ENCODE assay signal across 8 cellular contexts in the genomic region with DNA sequence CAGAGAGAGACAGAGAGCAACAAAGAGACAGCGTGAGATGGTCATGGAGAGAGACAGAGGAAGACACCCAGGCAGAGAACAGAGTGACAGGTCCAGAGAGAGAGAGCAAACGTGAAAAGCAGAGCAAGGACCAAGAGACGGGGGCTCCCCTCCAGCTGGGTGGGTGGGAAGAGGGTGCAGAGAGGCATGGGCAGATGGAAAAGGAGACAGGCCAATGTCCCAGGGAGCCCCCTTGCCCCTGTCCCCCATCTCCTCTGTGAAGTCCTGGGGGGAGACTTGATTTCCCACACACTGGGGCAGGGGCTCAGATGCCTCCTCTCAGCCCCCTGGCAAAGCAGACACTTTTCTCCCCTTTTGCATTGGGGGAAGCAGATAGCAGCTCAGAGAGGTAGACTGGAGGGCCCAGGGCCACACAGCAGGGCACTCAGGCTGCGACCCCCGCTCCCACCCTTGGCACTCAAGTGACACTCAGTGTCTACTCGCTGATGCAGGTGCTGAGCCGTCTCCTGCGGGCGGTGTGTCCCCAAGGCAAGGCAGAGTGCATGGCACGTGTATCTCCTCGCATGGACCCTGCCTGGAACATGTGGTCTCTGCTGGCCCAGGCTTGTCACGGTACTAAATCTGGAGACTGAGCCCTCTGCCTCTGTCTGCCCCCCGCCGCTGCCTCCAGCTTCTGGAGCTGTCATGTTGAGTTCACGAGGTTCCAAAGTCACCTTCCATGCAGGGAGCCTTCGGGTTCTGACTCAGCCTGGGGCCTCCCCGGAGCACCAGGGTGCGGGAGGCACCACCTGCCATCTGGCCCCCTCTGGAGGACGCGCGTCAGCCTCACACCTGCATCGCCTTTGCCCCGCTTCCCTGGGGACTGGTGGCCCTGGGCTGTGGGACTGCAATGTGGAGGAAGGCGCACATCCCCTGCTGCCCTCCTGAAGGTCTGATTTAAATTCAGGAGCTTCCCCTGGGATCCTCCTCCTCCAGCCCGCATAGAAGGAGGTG.
DNase-seq lines count a peak whose midpoint lies in the region; ATAC-seq and TF ChIP-seq lines count a peak whose summit lies in the region.

No MANE protein-coding gene starts in this region.

- POLR2A ChIA-PET in CD4-positive, alpha-beta memory T cell (lab: Charles Lee; ENCODE audit: partially characterized antibody) = no interaction called here

- H3K36me3 ChIP-seq in BLaER1 (no peaks in the 10 kb centered on the region), right lobe of liver (no peaks in the 10 kb centered on the region)
- no peaks in the 10 kb centered on the region for H3K36me3 ChIP-seq in CD4-positive, alpha-beta memory T cell (ENCODE audit: insufficient read depth, low read length)

- peak overlapping the region in 1 of 7 donors; percentile 61 for H3K27ac Mint-ChIP-seq in CD4-positive, alpha-beta memory T cell

- H3K4me1 Mint-ChIP-seq in CD4-positive, alpha-beta memory T cell = no peaks in the 10 kb centered on the region

- intact Hi-C loops in right lobe of liver (cut with DNase I) = no loop called here
- intact Hi-C loops in CD4-positive, alpha-beta memory T cell (cut with micrococcal nuclease) = no loop called here

- TF ChIP-seq CTCF in right lobe of liver (IDR thresholded peaks at IDR 0.05) = no peak

- CTCF ChIA-PET in CD4-positive, alpha-beta memory T cell (lab: Charles Lee; ENCODE audit: partially characterized antibody) = no interaction called here

- H3K27me3 ChIP-seq in BLaER1 (no peaks in the 10 kb centered on the region), right lobe of liver (no peaks in the 10 kb centered on the region)
- H3K27me3 ChIP-seq in CD4-positive, alpha-beta memory T cell (ENCODE audit: insufficient read depth, low read length) = no peaks in the 10 kb centered on the region

- TF ChIP-seq POLR2A in right lobe of liver (IDR thresholded peaks at IDR 0.05) = no peak

- H3K9me3 ChIP-seq in BLaER1 = no peaks in the 10 kb centered on the region
- H3K9me3 ChIP-seq in right lobe of liver = no peaks in the 10 kb centered on the region
- H3K9me3 ChIP-seq in CD4-positive, alpha-beta memory T cell (ENCODE audit: control insufficient read depth in 1 of 2, low read length in 2 of 2) = no peaks in the 10 kb centered on the region

- DNase-seq in SK-N-DZ (ENCODE audit: low spot score) (peak; percentile 67), right lobe of liver (peak in 2 of 3 donors; percentile 39 to 44)
- DNase-seq in CD4-positive, alpha-beta memory T cell = no peak
- DNase-seq in effector CD4-positive, alpha-beta T cell = no peak

- peaks cover 99% of the 10 kb centered on the region for H3K4me1 ChIP-seq in BLaER1
- peaks cover 0 to 4% (median 0%) of the 10 kb centered on the region in 4 donors for H3K4me1 ChIP-seq in right lobe of liver
- no peaks in the 10 kb centered on the region for H3K4me1 ChIP-seq in CD4-positive, alpha-beta memory T cell (ENCODE audit: insufficient read depth, low read length)

- H3K9me3 Mint-ChIP-seq in CD4-positive, alpha-beta memory T cell = no peaks in the 10 kb centered on the region

- no peaks in the 10 kb centered on the region for H3K36me3 Mint-ChIP-seq in CD4-positive, alpha-beta memory T cell

- peaks cover 15% of the 10 kb centered on the region; the same call in 1 of the 2 replicates for H4K20me1 ChIP-seq in BLaER1

- peak overlapping the region; percentile 94 for H3K4me2 ChIP-seq in BLaER1

- WGBS in right lobe of liver (ENCODE audit: insufficient coverage, low coverage, low lambda C conversion rate, missing lambda C conversion rate) = 50% methylated on average over 2 of the region's 25 CpGs

- ATAC-seq in GM18907 (IDR thresholded peaks at IDR 0.05; ENCODE audit: unreplicated experiment) (peak; percentile 49), right lobe of liver (no peak), GM21529 (IDR thresholded peaks at IDR 0.05; ENCODE audit: unreplicated experiment) (no peak), HG03280 (IDR thresholded peaks at IDR 0.05; ENCODE audit: unreplicated experiment) (no peak)

- H3K27me3 Mint-ChIP-seq in CD4-positive, alpha-beta memory T cell = peaks cover 0 to 2% of the 10 kb centered on the region in 2 donors

- H3K4me3 Mint-ChIP-seq in CD4-positive, alpha-beta memory T cell = no peak overlapping the region

- H3K27ac ChIP-seq in BLaER1 = peak overlapping the region; percentile 77
- no peak overlapping the region for H3K27ac ChIP-seq in right lobe of liver
- H3K27ac ChIP-seq in CD4-positive, alpha-beta memory T cell (ENCODE audit: low read depth, low read length) = no peak overlapping the region

- H3K9ac ChIP-seq in BLaER1 = peak overlapping the region; percentile 61; the same call in 1 of the 2 replicates

- H3K4me3 ChIP-seq in BLaER1 = 0 out of 2 replicates have a peak overlapping the region, but pooled peaks have one; percentile 25
- no peak overlapping the region for H3K4me3 ChIP-seq in right lobe of liver
- no peak overlapping the region for H3K4me3 ChIP-seq in CD4-positive, alpha-beta memory T cell (ENCODE audit: low read length in 2 of 2)

Comparison
In these comparisons a context has a peak if more than half of its experiments do, and no peak if none do; other contexts are left out.
1. DNase-seq: peak in SK-N-DZ (single experiment) and right lobe of liver (2 of 3); none in CD4-positive, alpha-beta memory T cell (0 of 5) and effector CD4-positive, alpha-beta T cell (single experiment).